In genomic region chr5:138717399-138717798, GRCh38 we compare ENCODE assay signal across 21 cellular contexts.
"Had no signal": no experiment of that assay in that cellular context is flagged by ENCODE, and none has a peak within 500 bp of the region (broad histone marks: within the 10 kb centered on the region; RNA-seq: fewer than 3 reads in every experiment).

No MANE protein-coding gene starts in this region.

- H3K27ac Mint-ChIP-seq: immature natural killer cell; natural killer cell; stimulated activated memory B cell treated with anti-CD40 and anti-IgM and Interleukin-4, amounts not matched to agents 10 μg/mL and 1 μg/mL and 100 μg/mL, for 72 hours; stimulated activated naive CD8-positive, alpha-beta T cell treated with anti-CD3 and anti-CD28 coated beads, Interleukin-15, Interleukin-2, amounts not matched to agents 100 ng/mL and 50 ng/mL, for 24 hours had no signal

- H3K9me3 Mint-ChIP-seq: immature natural killer cell; natural killer cell; stimulated activated memory B cell treated with anti-CD40 and anti-IgM and Interleukin-4, amounts not matched to agents 10 μg/mL and 1 μg/mL and 100 μg/mL, for 72 hours; stimulated activated naive CD8-positive, alpha-beta T cell treated with anti-CD3 and anti-CD28 coated beads, Interleukin-15, Interleukin-2, amounts not matched to agents 100 ng/mL and 50 ng/mL, for 24 hours had no signal

- ATAC-seq: left colon; lower lobe of right lung; natural killer cell; stimulated activated memory B cell treated with anti-CD40 and anti-IgM and Interleukin-4, amounts not matched to agents 10 μg/mL and 1 μg/mL and 100 μg/mL, for 72 hours; upper lobe of right lung had no signal

- H3K4me1 Mint-ChIP-seq: immature natural killer cell, natural killer cell had no signal

- H3K36me3 ChIP-seq: left ventricle myocardium inferior, lower lobe of right lung, prostate gland, right atrium auricular region, sigmoid colon, thoracic aorta, tibial nerve, upper lobe of right lung, uterus had no signal

- H3K27ac ChIP-seq: dorsolateral prefrontal cortex, left ventricle myocardium inferior, lower lobe of right lung, prostate gland, sigmoid colon, thoracic aorta, tibial nerve, upper lobe of right lung, uterus had no signal

- H3K4me3 ChIP-seq: dorsolateral prefrontal cortex, left ventricle myocardium inferior, lower lobe of right lung, prostate gland, right atrium auricular region, sigmoid colon, thoracic aorta, tibial nerve, upper lobe of right lung, uterus had no signal

- H3K27me3 ChIP-seq: dorsolateral prefrontal cortex, right atrium auricular region, sigmoid colon, tibial nerve, upper lobe of right lung, uterus had no signal

- DNase-seq: dorsolateral prefrontal cortex; effector CD4-positive, alpha-beta T cell; hypothalamus; immature natural killer cell; islet precursor cell; kidney glomerular epithelial cell; left colon; left ventricle myocardium inferior; lower lobe of right lung; natural killer cell; nucleus accumbens; sigmoid colon; stimulated activated CD4-positive, alpha-beta T cell treated with anti-CD3 and anti-CD28 coated beads, Interleukin-4, amount 100 ng/mL, for 4 hours; upper lobe of right lung; uterus had no signal

- H3K9me3 ChIP-seq: left ventricle myocardium inferior, lower lobe of right lung, prostate gland, right atrium auricular region, sigmoid colon, thoracic aorta, tibial nerve, upper lobe of right lung, uterus had no signal

- H3K36me3 Mint-ChIP-seq: immature natural killer cell; natural killer cell; stimulated activated memory B cell treated with anti-CD40 and anti-IgM and Interleukin-4, amounts not matched to agents 10 μg/mL and 1 μg/mL and 100 μg/mL, for 72 hours had no signal

- H3K4me3 Mint-ChIP-seq: immature natural killer cell; natural killer cell; stimulated activated memory B cell treated with anti-CD40 and anti-IgM and Interleukin-4, amounts not matched to agents 10 μg/mL and 1 μg/mL and 100 μg/mL, for 72 hours; stimulated activated naive CD8-positive, alpha-beta T cell treated with anti-CD3 and anti-CD28 coated beads, Interleukin-15, Interleukin-2, amounts not matched to agents 100 ng/mL and 50 ng/mL, for 24 hours had no signal

- H3K4me1 ChIP-seq: lower lobe of right lung, prostate gland, tibial nerve, upper lobe of right lung, uterus had no signal
